In the genomic region with DNA sequence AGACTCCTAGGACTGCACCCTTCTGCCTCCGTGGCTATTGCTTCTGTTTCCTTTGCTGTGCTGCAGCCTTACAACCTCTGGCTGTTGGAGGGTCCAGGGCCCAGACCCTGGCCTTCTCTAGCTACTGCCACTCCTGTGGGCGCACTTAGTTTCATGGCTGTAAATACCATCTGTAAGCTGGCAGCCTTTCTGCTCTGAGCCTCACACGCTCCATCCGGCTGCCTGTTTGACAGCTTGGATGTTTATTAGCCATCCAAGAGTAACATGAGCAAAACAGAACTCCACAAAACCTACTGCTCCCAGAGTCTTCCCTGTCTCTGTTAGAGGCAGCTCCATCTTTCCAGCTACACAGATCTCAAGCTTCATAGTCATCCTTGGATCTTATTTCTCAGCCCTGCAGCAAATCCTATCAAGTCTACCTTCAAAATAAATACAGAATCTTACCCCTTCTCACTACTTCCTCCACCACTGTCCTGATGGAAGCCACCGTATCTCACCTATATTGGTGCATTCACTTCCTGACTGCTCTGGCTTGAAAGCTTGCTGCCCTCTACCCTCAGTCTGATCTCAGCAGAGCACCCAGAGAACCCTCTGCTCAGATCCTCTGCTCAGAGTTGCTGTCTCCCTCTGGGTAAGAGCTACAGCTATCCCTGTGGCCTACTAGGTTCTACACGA, we compare ENCODE assay signal across 17 cellular contexts. TPM values are rescaled to one million over a fixed set of nuclear protein-coding genes. Genes with fewer than 3 reads are reported as not detected.
DNase-seq lines count a peak whose midpoint lies in the region; ATAC-seq and TF ChIP-seq lines count a peak whose summit lies in the region.
"Had no signal": no experiment of that assay in that cellular context is flagged by ENCODE, and none has a peak within 500 bp of the region (broad histone marks: within the 10 kb centered on the region; RNA-seq: fewer than 3 reads in every experiment).

No MANE protein-coding gene starts in this region.

- POLR2A ChIA-PET in MCF 10A (lab: Yijun Ruan, JAX), result interaction anchor here (0.8 kb wide), 1 partner anchor 13 kb away, joined by 3 read pairs; no protein-coding TSS in a partner anchor

- WGBS in mesodermal cell (ENCODE audit: insufficient coverage in 2 of 2), 2 experiments, result 85 to 91% methylated on average over 6 of the region's 6 CpGs
- 75 to 85% (median 79%) methylated on average over 6 of the region's 6 CpGs for WGBS in ovary, 3 donors

- peaks cover 6% of the 10 kb centered on the region for H3K36me3 Mint-ChIP-seq in T-helper 17 cell (ENCODE audit: low read depth)
- peaks cover 19% of the 10 kb centered on the region for H3K36me3 Mint-ChIP-seq in activated CD8-positive, alpha-beta memory T cell treated with anti-CD3 and anti-CD28 coated beads, Interleukin-2, amount 10 ng/mL, durations not matched to agents 7 days and 5 days
- peaks cover 39% of the 10 kb centered on the region for H3K36me3 Mint-ChIP-seq in MCF 10A (ENCODE audit: insufficient read depth, unreplicated experiment)

- no peak for TF ChIP-seq EP300 in ovary (IDR thresholded peaks at IDR 0.05)

- H3K9me3 ChIP-seq in T-helper 17 cell (ENCODE audit: control insufficient read depth, low read length, poor library complexity, severe bottlenecking), result no peaks in the 10 kb centered on the region
- H3K9me3 ChIP-seq in mesodermal cell (ENCODE audit: control insufficient read depth, low read length), result no peaks in the 10 kb centered on the region
- no peaks in the 10 kb centered on the region for H3K9me3 ChIP-seq in ovary
- H3K9me3 ChIP-seq: lower lobe of right lung had no signal

- H3K27ac Mint-ChIP-seq in T-helper 17 cell (peak overlapping the region; percentile 87), MCF 10A (ENCODE audit: low read depth, unreplicated experiment) (no peak overlapping the region)
- no peak overlapping the region for H3K27ac Mint-ChIP-seq in activated CD8-positive, alpha-beta memory T cell treated with anti-CD3 and anti-CD28 coated beads, Interleukin-2, amount 10 ng/mL, durations not matched to agents 7 days and 5 days
- H3K27ac Mint-ChIP-seq: natural killer cell; stimulated activated naive B cell treated with anti-CD40 and anti-IgM and Interleukin-4, amounts not matched to agents 10 μg/mL and 1 μg/mL and 100 μg/mL, for 72 hours; WTC11 had no signal

- DNase-seq in NCI-H2171 treated with DMSO at 0.1 percent for 48 hours (lab: John Stamatoyannopoulos, UW) (peak; percentile 36), NCI-H2171 (lab: John Stamatoyannopoulos, UW) (no peak), T-helper 17 cell (no peak), MCF 10A (ENCODE audit: unreplicated experiment) (no peak), ovary (no peak)
- DNase-seq in activated CD8-positive, alpha-beta memory T cell treated with anti-CD3 and anti-CD28 coated beads, Interleukin-2, amount 10 ng/mL, durations not matched to agents 7 days and 5 days, result no peak
- DNase-seq: activated naive CD4-positive, alpha-beta T cell treated with anti-CD3 and anti-CD28 coated beads, Interleukin-2, amount 50 U/mL, for 16 hours; C1 segment of cervical spinal cord; DMS79; H7; lower lobe of right lung; natural killer cell; NCI-H1048; stimulated activated naive B cell treated with anti-CD40 and anti-IgM and Interleukin-4, amounts not matched to agents 10 μg/mL and 1 μg/mL and 100 μg/mL, for 72 hours had no signal

- BruUV-seq in MCF 10A (replicated peaks; lab: Mats Ljungman, UMichigan), result no TSS peak

- H3K9me3 Mint-ChIP-seq in activated CD8-positive, alpha-beta memory T cell treated with anti-CD3 and anti-CD28 coated beads, Interleukin-2, amount 10 ng/mL, durations not matched to agents 7 days and 5 days (ENCODE audit: low read depth), result no peaks in the 10 kb centered on the region
- no peaks in the 10 kb centered on the region for H3K9me3 Mint-ChIP-seq in MCF 10A (ENCODE audit: unreplicated experiment)
- H3K9me3 Mint-ChIP-seq: natural killer cell; stimulated activated naive B cell treated with anti-CD40 and anti-IgM and Interleukin-4, amounts not matched to agents 10 μg/mL and 1 μg/mL and 100 μg/mL, for 72 hours; WTC11 had no signal

- peaks cover 12% of the 10 kb centered on the region for H3K4me1 Mint-ChIP-seq in T-helper 17 cell
- H3K4me1 Mint-ChIP-seq in activated CD8-positive, alpha-beta memory T cell treated with anti-CD3 and anti-CD28 coated beads, Interleukin-2, amount 10 ng/mL, durations not matched to agents 7 days and 5 days, result peaks cover 12% of the 10 kb centered on the region
- H3K4me1 Mint-ChIP-seq in MCF 10A (ENCODE audit: insufficient read depth, unreplicated experiment), result peaks cover 15% of the 10 kb centered on the region
- H3K4me1 Mint-ChIP-seq: stimulated activated naive B cell treated with anti-CD40 and anti-IgM and Interleukin-4, amounts not matched to agents 10 μg/mL and 1 μg/mL and 100 μg/mL, for 72 hours; WTC11 had no signal

- H3K36me3 ChIP-seq in mesodermal cell (ENCODE audit: control insufficient read depth, insufficient read depth, low read length), result peaks cover 53% of the 10 kb centered on the region
- H3K36me3 ChIP-seq in ovary, result no peaks in the 10 kb centered on the region

- peak; percentile 54 for ATAC-seq in T-helper 17 cell
- no peak for ATAC-seq in activated CD8-positive, alpha-beta memory T cell treated with anti-CD3 and anti-CD28 coated beads, Interleukin-2, amount 10 ng/mL, durations not matched to agents 7 days and 5 days
- ATAC-seq: lower lobe of right lung; natural killer cell; stimulated activated naive B cell treated with anti-CD40 and anti-IgM and Interleukin-4, amounts not matched to agents 10 μg/mL and 1 μg/mL and 100 μg/mL, for 72 hours; WTC11 had no signal

- no peak overlapping the region for H3K4me3 Mint-ChIP-seq in T-helper 17 cell
- H3K4me3 Mint-ChIP-seq in activated CD8-positive, alpha-beta memory T cell treated with anti-CD3 and anti-CD28 coated beads, Interleukin-2, amount 10 ng/mL, durations not matched to agents 7 days and 5 days, result no peak overlapping the region
- H3K4me3 Mint-ChIP-seq in MCF 10A (ENCODE audit: unreplicated experiment), result no peak overlapping the region
- H3K4me3 Mint-ChIP-seq: natural killer cell; stimulated activated naive B cell treated with anti-CD40 and anti-IgM and Interleukin-4, amounts not matched to agents 10 μg/mL and 1 μg/mL and 100 μg/mL, for 72 hours; WTC11 had no signal

- intact Hi-C loops in MCF 10A (cut with micrococcal nuclease), result no loop called here
- intact Hi-C loops in ovary (cut with DNase I), result no loop called here

- peaks cover 15% of the 10 kb centered on the region for H3K4me1 ChIP-seq in mesodermal cell (ENCODE audit: control insufficient read depth, insufficient read depth, low read length, poor library complexity, severe bottlenecking)
- H3K4me1 ChIP-seq in ovary (ENCODE audit: insufficient read depth), result peaks cover 9% of the 10 kb centered on the region

- TF ChIP-seq CTCF in C4-2B (conservative IDR thresholded peaks at IDR 0.05) (no peak), MCF 10A (IDR thresholded peaks at IDR 0.05; ENCODE audit: unreplicated experiment) (no peak), ovary (IDR thresholded peaks at IDR 0.05) (no peak)

- no peaks in the 10 kb centered on the region for H3K27me3 Mint-ChIP-seq in T-helper 17 cell
- no peaks in the 10 kb centered on the region for H3K27me3 Mint-ChIP-seq in activated CD8-positive, alpha-beta memory T cell treated with anti-CD3 and anti-CD28 coated beads, Interleukin-2, amount 10 ng/mL, durations not matched to agents 7 days and 5 days
- H3K27me3 Mint-ChIP-seq in MCF 10A (ENCODE audit: insufficient read depth, unreplicated experiment), result no peaks in the 10 kb centered on the region
- H3K27me3 Mint-ChIP-seq: stimulated activated naive B cell treated with anti-CD40 and anti-IgM and Interleukin-4, amounts not matched to agents 10 μg/mL and 1 μg/mL and 100 μg/mL, for 72 hours had no signal

- TF ChIP-seq POLR2A in ovary (IDR thresholded peaks at IDR 0.05), result no peak

- H3K27ac ChIP-seq in C4-2B, result peak overlapping the region; percentile 56
- peak overlapping the region; percentile 45 for H3K27ac ChIP-seq in mesodermal cell (ENCODE audit: low read depth, low read length, severe bottlenecking)
- H3K27ac ChIP-seq in ovary, result no peak overlapping the region
- H3K27ac ChIP-seq: lower lobe of right lung had no signal

- H3K4me3 ChIP-seq in mesodermal cell (ENCODE audit: extremely low read depth, insufficient read depth, low read length, poor library complexity, severe bottlenecking) (no peak overlapping the region), ovary (no peak overlapping the region)
- H3K4me3 ChIP-seq: lower lobe of right lung had no signal

- CTCF ChIA-PET in activated CD8-positive, alpha-beta memory T cell treated with anti-CD3 and anti-CD28 coated beads, Interleukin-2, amount 10 ng/mL, durations not matched to agents 7 days and 5 days (lab: Charles Lee), result interaction anchor here (1.1 to 1.3 kb wide), 3 partner anchors 63 to 730 kb away, joined by 3 to 4 read pairs (median 3); no protein-coding TSS in a partner anchor
- CTCF ChIA-PET in MCF 10A (lab: Yijun Ruan, JAX), result interaction anchor here (0.7 to 0.9 kb wide), 2 partner anchors 273 to 307 kb away, joined by 3 read pairs; no protein-coding TSS in a partner anchor

- no peaks in the 10 kb centered on the region for H3K27me3 ChIP-seq in ovary

RNA-seq across cellular contexts. Expression of a gene that starts 19.1 kb away (rescaled TPM):
- total RNA-seq in T-helper 17 cell, result 1 to 10 TPM; 3.7 to 4.9 TPM
- 6.5 TPM for polyA plus RNA-seq in mesodermal cell (2013, experiment 1 of 2)
- polyA plus RNA-seq in mesodermal cell (2013, experiment 2 of 2), result 5.5 TPM
- total RNA-seq in activated CD8-positive, alpha-beta memory T cell treated with anti-CD3 and anti-CD28 coated beads, Interleukin-2, amount 10 ng/mL, durations not matched to agents 7 days and 5 days, result 1 to 10 TPM; 4.5 to 7.7 TPM
- 6.5 and 8.1 TPM in 2 replicates for total RNA-seq in MCF 10A (2022)
- total RNA-seq in ovary, result 1 to 10 TPM; 1.3 to 5.9 (median 4.2) TPM
- polyA plus RNA-seq in ovary, result 1 to 10 TPM; 2.2 to 3.9 TPM

RNA-seq across cellular contexts. Expression of a gene that starts 30.3 kb away (rescaled TPM):
- 10 to 100 TPM; 10.5 to 14.0 TPM for total RNA-seq in T-helper 17 cell
- 9.7 TPM for polyA plus RNA-seq in mesodermal cell (2013, experiment 1 of 2)
- 7.8 TPM for polyA plus RNA-seq in mesodermal cell (2013, experiment 2 of 2)
- 10 to 100 TPM; 20.0 to 26.9 TPM for total RNA-seq in activated CD8-positive, alpha-beta memory T cell treated with anti-CD3 and anti-CD28 coated beads, Interleukin-2, amount 10 ng/mL, durations not matched to agents 7 days and 5 days
- total RNA-seq in MCF 10A (2022), result 9.2 and 11.1 TPM in 2 replicates
- 10 to 100 TPM in 5 of 7 donors, 1 to 10 TPM in 2; 5.7 to 20.8 (median 17.6) TPM for total RNA-seq in ovary
- 1 to 10 TPM; 1.6 to 7.7 TPM for polyA plus RNA-seq in ovary

Comparison
In these comparisons a context has a peak if more than half of its experiments do, and no peak if none do; other contexts are left out.
1. H3K27ac ChIP-seq: peak in C4-2B (single experiment) and mesodermal cell (single experiment); none in ovary (0 of 2).